29 cellular contexts compared by ENCODE assay signal in the genomic region with DNA sequence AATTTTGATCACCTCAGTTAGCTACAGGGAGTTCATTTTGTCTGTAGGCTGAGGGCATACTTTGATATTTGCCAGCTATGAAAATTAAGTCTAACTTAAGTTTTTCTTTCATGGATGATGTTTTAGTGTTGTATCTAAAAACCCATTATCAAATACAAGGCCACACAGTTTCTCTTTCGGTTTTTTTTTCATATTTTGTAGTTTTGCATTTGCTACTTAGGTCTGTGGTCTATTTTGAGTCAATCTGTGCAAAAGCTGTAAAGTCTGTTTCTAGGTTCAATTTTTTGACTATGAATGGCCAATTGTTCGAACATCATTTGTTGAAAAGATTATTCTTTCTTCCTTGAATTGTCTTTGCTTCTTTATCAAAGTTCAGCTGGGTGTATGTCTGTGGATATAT.
"Had no signal": no experiment of that assay in that cellular context is flagged by ENCODE, and none has a peak within 500 bp of the region (broad histone marks: within the 10 kb centered on the region; RNA-seq: fewer than 3 reads in every experiment).

No MANE protein-coding gene starts in this region.

- H3K9me3 ChIP-seq: MG63, Peyer's patch, SJSA1, SK-N-SH had no signal

- H3K36me3 ChIP-seq: MG63, Peyer's patch, SJSA1 had no signal

- H3K9ac ChIP-seq: SK-N-SH had no signal

- H3K27ac ChIP-seq: Peyer's patch, SJSA1 had no signal

- H3K4me2 ChIP-seq: SK-N-SH had no signal

- H3K9me2 ChIP-seq: SK-N-SH had no signal

- DNase-seq: Kasumi-1, MG63, MV-4-11, NCI-H1092, NCI-H1105, NCI-H1417 treated with DMSO at 0.1 percent for 48 hours, NCI-H1436 treated with DMSO at 0.1 percent for 48 hours, NCI-H1694 treated with DMSO at 0.1 percent for 48 hours, NCI-H187 treated with DMSO at 0.1 percent for 48 hours, NCI-H2029, NCI-H2081, NCI-H226, NCI-H446 treated with DMSO at 0.1 percent for 48 hours, NCI-H510A, NCI-H524, NCI-H526, NCI-H69, NCI-H748 treated with DMSO at 0.1 percent for 48 hours, NCI-H82, OCI-M1, PC-3, Peyer's patch, Right ventricle myocardium superior, RPMI8226, SHP77 treated with DMSO at 0.1 percent for 48 hours, SK-N-SH, SW 1271, T-helper 1 cell had no signal

- H3K4me1 ChIP-seq: Peyer's patch, SJSA1 had no signal

- H3K4me3 ChIP-seq: MG63, Peyer's patch, SJSA1 had no signal

- ATAC-seq: PC-3 had no signal

- H3K27me3 ChIP-seq: MG63, Peyer's patch, SJSA1 had no signal
